8 cellular contexts compared by ENCODE assay signal in genomic region chr20:38435555-38435939, GRCh38. TPM values are rescaled to one million over a fixed set of nuclear protein-coding genes. Genes with fewer than 3 reads are reported as not detected.
DNase-seq lines count a peak whose midpoint lies in the region; ATAC-seq, FAIRE-seq and TF ChIP-seq lines count a peak whose summit lies in the region.

No MANE protein-coding gene starts in this region.

- H3K27ac Mint-ChIP-seq in Caco-2 (ENCODE audit: unreplicated experiment) (peak overlapping the region; percentile 95), nephron progenitor cell (no peak overlapping the region)

- no peak overlapping the region for H3K27ac ChIP-seq in pancreas

- POLR2A ChIA-PET in Caco-2 (lab: Charles Lee): interaction anchor here (0.6 to 3.7 kb wide), 14 partner anchors 9 to 186 kb away, joined by 3 to 104 read pairs (median 5); partner anchors contain the start of gene RALGAPB

- ATAC-seq in HG02763 (IDR thresholded peaks at IDR 0.05; ENCODE audit: unreplicated experiment) (no peak), pancreas (no peak)
- ATAC-seq in activated CD4-positive, CD25-positive, alpha-beta regulatory T cell treated with anti-CD3 and anti-CD28 coated beads, Interleukin-2, amount 50 U/mL, for 24 hours: no peak

- CTCF ChIA-PET in Caco-2 (lab: Charles Lee): interaction anchor here (0.5 to 2.7 kb wide), 10 partner anchors 11 to 936 kb away, joined by 3 to 91 read pairs (median 4); partner anchors contain the start of gene RALGAPB

- in situ Hi-C loops in astrocyte of the spinal cord (cut with HindIII; ENCODE audit: low sequenced_read_pairs): no loop called here

- BruUV-seq in Caco-2 (replicated peaks; lab: Mats Ljungman, UMichigan): no TSS peak

- H3K27me3 Mint-ChIP-seq in Caco-2 (ENCODE audit: insufficient read depth, unreplicated experiment) (peaks cover 6% of the 10 kb centered on the region), nephron progenitor cell (ENCODE audit: low read depth, poor library complexity) (peaks cover 19% of the 10 kb centered on the region)

- H3K9me3 ChIP-seq in Caco-2: no peaks in the 10 kb centered on the region
- H3K9me3 ChIP-seq in pancreas: no peaks in the 10 kb centered on the region

- no peak for FAIRE-seq in pancreas (lab: Jason Lieb, UNC)

- peaks cover 16% of the 10 kb centered on the region for H3K4me1 Mint-ChIP-seq in Caco-2 (ENCODE audit: low read depth, unreplicated experiment)
- H3K4me1 Mint-ChIP-seq in nephron progenitor cell: peaks cover 35% of the 10 kb centered on the region

- intact Hi-C loops in Caco-2 (cut with micrococcal nuclease; ENCODE audit: unreplicated experiment): loop anchor here (1.0 kb wide), 2 partner anchors 11 to 37 kb away; partner anchors contain the start of gene RALGAPB
- intact Hi-C loops in pancreas (cut with DNase I): no loop called here

- H3K36me3 Mint-ChIP-seq in Caco-2 (ENCODE audit: insufficient read depth, unreplicated experiment) (peaks cover 51% of the 10 kb centered on the region), nephron progenitor cell (ENCODE audit: low read depth) (peaks cover 38% of the 10 kb centered on the region)

- peaks cover 10% of the 10 kb centered on the region for H3K4me1 ChIP-seq in Caco-2
- no peaks in the 10 kb centered on the region for H3K4me1 ChIP-seq in pancreas

- no peaks in the 10 kb centered on the region for H3K27me3 ChIP-seq in Caco-2 (replicated peaks; ENCODE audit: control insufficient read depth, insufficient read depth, low read length)
- H3K27me3 ChIP-seq in pancreas: no peaks in the 10 kb centered on the region

- DNase-seq in Caco-2 (no peak), astrocyte of the spinal cord (ENCODE audit: low read depth, low spot score) (peak; percentile 87), nephron progenitor cell (no peak), nucleus accumbens (lab: John Stamatoyannopoulos, UW) (no peak), pancreas (no peak)

- H3K36me3 ChIP-seq in Caco-2 (ENCODE audit: control insufficient read depth, insufficient read depth, low read length) (peaks cover 19% of the 10 kb centered on the region), pancreas (peaks cover 0 to 21% (median 21%) of the 10 kb centered on the region in 3 donors)

- no peaks in the 10 kb centered on the region for H3K9me3 Mint-ChIP-seq in Caco-2 (ENCODE audit: unreplicated experiment)
- peaks cover 8% of the 10 kb centered on the region for H3K9me3 Mint-ChIP-seq in nephron progenitor cell

- 55% methylated on average over 6 of the region's 6 CpGs for WGBS in pancreas, 2 donors

- peak overlapping the region; percentile 94 for H3K4me3 Mint-ChIP-seq in Caco-2 (ENCODE audit: unreplicated experiment)
- peak overlapping the region; percentile 93 for H3K4me3 Mint-ChIP-seq in nephron progenitor cell

- TF ChIP-seq CTCF in Caco-2 (IDR thresholded peaks at IDR 0.05; ENCODE audit: insufficient read depth in 1 of 2, low read depth in 1 of 2, low read length in 1 of 2, severe bottlenecking in 1 of 2, unreplicated experiment in 1 of 2) (no peak), LNCAP (IDR thresholded peaks at IDR 0.05) (0 out of 2 replicates have a peak, but pooled peaks have one; percentile 23), astrocyte of the spinal cord (IDR thresholded peaks at IDR 0.05; ENCODE audit: low read depth, low read length) (no peak), nephron progenitor cell (IDR thresholded peaks at IDR 0.05) (no peak), pancreas (IDR thresholded peaks at IDR 0.05) (peak in 1 of 4 donors; percentile 1)

- H3K4me3 ChIP-seq in Caco-2 (ENCODE audit: low read depth, low read length) (peak overlapping the region; percentile 73), astrocyte of the spinal cord (ENCODE audit: low read depth, low read length) (peak overlapping the region; percentile 97), pancreas (peak overlapping the region in 1 of 4 donors; percentile 63)

RNA-seq across cellular contexts. Expression of gene SNHG17, which starts 0.4 kb away (rescaled TPM):
- total RNA-seq in Caco-2 (2022) (351 and 362 TPM in 2 replicates), pancreas (10 to 100 TPM; 12.8 to 21.0 (median 16.3) TPM)
- polyA plus RNA-seq in pancreas: 10 to 100 TPM; 36.8 to 38.7 TPM

RNA-seq across cellular contexts. Expression of gene RALGAPB, which starts 37.1 kb away (rescaled TPM):
- total RNA-seq in Caco-2 (2022) (69.1 and 72.3 TPM in 2 replicates), pancreas (10 to 100 TPM; 10.6 to 19.0 (median 11.3) TPM)
- 10 to 100 TPM in 1 of 2 donors, 1 to 10 TPM in 1; 6.5 to 11.8 TPM for polyA plus RNA-seq in pancreas

Comparison
In these comparisons a context has a peak if more than half of its experiments do, and no peak if none do; other contexts are left out.
1. RNA of gene SNHG17, which starts 0.4 kb away (total RNA-seq): 351 to 362 TPM in Caco-2; 12.8 to 21.0 TPM in pancreas; every median in the first group is over 10 times any median in the second.